In genomic region chr13:51769455-51770127, GRCh38 we compare ENCODE assay signal across 18 cellular contexts. TPM values are rescaled to one million over a fixed set of nuclear protein-coding genes. Genes with fewer than 3 reads are reported as not detected.
DNase-seq lines count a peak whose midpoint lies in the region; ATAC-seq and TF ChIP-seq lines count a peak whose summit lies in the region.
"Had no signal": no experiment of that assay in that cellular context is flagged by ENCODE, and none has a peak within 500 bp of the region (broad histone marks: within the 10 kb centered on the region; RNA-seq: fewer than 3 reads in every experiment).

No MANE protein-coding gene starts in this region.

- H3K27me3 ChIP-seq in vagina: no peaks in the 10 kb centered on the region

- H3K36me3 Mint-ChIP-seq in activated naive CD8-positive, alpha-beta T cell: no peaks in the 10 kb centered on the region
- H3K36me3 Mint-ChIP-seq in activated naive CD8-positive, alpha-beta T cell treated with anti-CD3 and anti-CD28 coated beads, Interleukin-2, amount 50 U/mL, for 24 hours (ENCODE audit: low read depth): peaks cover 4% of the 10 kb centered on the region
- H3K36me3 Mint-ChIP-seq in progenitor cell of endocrine pancreas (ENCODE audit: insufficient read depth): peaks cover 9% of the 10 kb centered on the region

- H3K36me3 ChIP-seq in vagina: peaks cover 0 to 8% of the 10 kb centered on the region in 2 donors

- TF ChIP-seq CTCF in progenitor cell of endocrine pancreas (IDR thresholded peaks at IDR 0.05; ENCODE audit: unreplicated experiment) (no peak), vagina (IDR thresholded peaks at IDR 0.05) (no peak)

- no peak for ATAC-seq in activated naive CD8-positive, alpha-beta T cell treated with anti-CD3 and anti-CD28 coated beads, Interleukin-2, amount 50 U/mL, for 24 hours
- peak; percentile 86 for ATAC-seq in left ventricle myocardium superior
- no peak for ATAC-seq in HG03135 (IDR thresholded peaks at IDR 0.05; ENCODE audit: unreplicated experiment)
- no peak for ATAC-seq in GM21825 (IDR thresholded peaks at IDR 0.05; ENCODE audit: unreplicated experiment)
- ATAC-seq: GM12878 had no signal

- peaks cover 33% of the 10 kb centered on the region for H3K4me1 ChIP-seq in vagina

- H3K27ac ChIP-seq in vagina: peak overlapping the region; percentile 92

- no peak overlapping the region for H3K4me3 Mint-ChIP-seq in activated naive CD8-positive, alpha-beta T cell
- H3K4me3 Mint-ChIP-seq in activated naive CD8-positive, alpha-beta T cell treated with anti-CD3 and anti-CD28 coated beads, Interleukin-2, amount 50 U/mL, for 24 hours: no peak overlapping the region
- no peak overlapping the region for H3K4me3 Mint-ChIP-seq in progenitor cell of endocrine pancreas (ENCODE audit: low read depth)
- H3K4me3 Mint-ChIP-seq: stimulated activated naive CD8-positive, alpha-beta T cell treated with anti-CD3 and anti-CD28 coated beads, Interleukin-15, Interleukin-2, amounts not matched to agents 100 ng/mL and 50 ng/mL, for 24 hours had no signal

- no peaks in the 10 kb centered on the region for H3K27me3 Mint-ChIP-seq in activated naive CD8-positive, alpha-beta T cell
- no peaks in the 10 kb centered on the region for H3K27me3 Mint-ChIP-seq in activated naive CD8-positive, alpha-beta T cell treated with anti-CD3 and anti-CD28 coated beads, Interleukin-2, amount 50 U/mL, for 24 hours
- no peaks in the 10 kb centered on the region for H3K27me3 Mint-ChIP-seq in progenitor cell of endocrine pancreas
- H3K27me3 Mint-ChIP-seq: naive B cell; stimulated activated naive CD8-positive, alpha-beta T cell treated with anti-CD3 and anti-CD28 coated beads, Interleukin-15, Interleukin-2, amounts not matched to agents 100 ng/mL and 50 ng/mL, for 24 hours had no signal

- no peak for DNase-seq in activated naive CD8-positive, alpha-beta T cell treated with anti-CD3 and anti-CD28 coated beads, Interleukin-2, amount 50 U/mL, for 24 hours
- DNase-seq in left ventricle myocardium superior (peak; percentile 79), progenitor cell of endocrine pancreas (ENCODE audit: low spot score, unreplicated experiment) (no peak), vagina (ENCODE audit: extremely low spot score in 2 of 2) (peak in 1 of 2 donors; percentile 89), superior temporal gyrus (ENCODE audit: extremely low spot score) (no peak)
- DNase-seq: ACHN; activated CD4-positive, alpha-beta T cell treated with anti-CD3 and anti-CD28 coated beads for 48 hours; activated naive CD4-positive, alpha-beta T cell; DMS79; effector memory CD4-positive, alpha-beta T cell; naive B cell; NCI-H1694 treated with DMSO at 0.1 percent for 48 hours; T-helper 1 cell had no signal

- H3K27ac Mint-ChIP-seq in activated naive CD8-positive, alpha-beta T cell: peak overlapping the region; percentile 64
- no peak overlapping the region for H3K27ac Mint-ChIP-seq in activated naive CD8-positive, alpha-beta T cell treated with anti-CD3 and anti-CD28 coated beads, Interleukin-2, amount 50 U/mL, for 24 hours
- peak overlapping the region; percentile 88 for H3K27ac Mint-ChIP-seq in progenitor cell of endocrine pancreas
- H3K27ac Mint-ChIP-seq: stimulated activated naive CD8-positive, alpha-beta T cell treated with anti-CD3 and anti-CD28 coated beads, Interleukin-15, Interleukin-2, amounts not matched to agents 100 ng/mL and 50 ng/mL, for 24 hours had no signal

- H3K4me3 ChIP-seq in vagina: no peak overlapping the region
- H3K4me3 ChIP-seq: GM12878 had no signal

- H3K4me1 Mint-ChIP-seq in activated naive CD8-positive, alpha-beta T cell (ENCODE audit: low read depth): peaks cover 17% of the 10 kb centered on the region
- peaks cover 25% of the 10 kb centered on the region for H3K4me1 Mint-ChIP-seq in activated naive CD8-positive, alpha-beta T cell treated with anti-CD3 and anti-CD28 coated beads, Interleukin-2, amount 50 U/mL, for 24 hours
- H3K4me1 Mint-ChIP-seq in progenitor cell of endocrine pancreas (ENCODE audit: low read depth): peaks cover 9% of the 10 kb centered on the region

- intact Hi-C loops in left ventricle myocardium superior (cut with micrococcal nuclease): no loop called here
- intact Hi-C loops in vagina (cut with DNase I): no loop called here

- TF ChIP-seq POLR2A in vagina (IDR thresholded peaks at IDR 0.05): no peak

- no peaks in the 10 kb centered on the region for H3K9me3 ChIP-seq in vagina

- H3K9me3 Mint-ChIP-seq in activated naive CD8-positive, alpha-beta T cell (ENCODE audit: low read depth): no peaks in the 10 kb centered on the region
- H3K9me3 Mint-ChIP-seq in activated naive CD8-positive, alpha-beta T cell treated with anti-CD3 and anti-CD28 coated beads, Interleukin-2, amount 50 U/mL, for 24 hours: no peaks in the 10 kb centered on the region
- H3K9me3 Mint-ChIP-seq in progenitor cell of endocrine pancreas (ENCODE audit: low read depth): no peaks in the 10 kb centered on the region
- H3K9me3 Mint-ChIP-seq: naive B cell; stimulated activated naive CD8-positive, alpha-beta T cell treated with anti-CD3 and anti-CD28 coated beads, Interleukin-15, Interleukin-2, amounts not matched to agents 100 ng/mL and 50 ng/mL, for 24 hours had no signal

RNA-seq across cellular contexts. Expression of gene DHRS12, which starts 34.4 kb away (rescaled TPM):
- total RNA-seq in left ventricle myocardium superior (11.6 TPM), progenitor cell of endocrine pancreas (16.2 and 19.6 TPM in 2 replicates), vagina (12.5 TPM)
